Comparison of ENCODE assay signal across 10 cellular contexts in the genomic region with DNA sequence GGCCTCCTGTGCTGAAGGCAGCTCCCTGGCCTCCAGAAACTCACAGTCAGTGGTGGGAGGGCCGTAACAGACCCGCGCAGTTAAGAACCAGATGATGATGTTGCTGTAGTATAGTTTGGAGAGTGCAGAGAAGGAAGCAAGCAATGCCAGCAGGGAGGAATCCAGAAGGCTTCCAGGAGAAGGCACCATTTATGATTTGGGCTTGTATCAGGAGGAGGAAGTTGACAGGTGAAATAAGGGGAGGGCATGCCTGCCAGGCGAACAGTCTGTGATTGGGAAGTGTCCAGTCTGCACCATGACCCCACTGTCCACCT. TPM values are rescaled to one million over a fixed set of nuclear protein-coding genes. Genes with fewer than 3 reads are reported as not detected.
DNase-seq lines count a peak whose midpoint lies in the region; ATAC-seq and TF ChIP-seq lines count a peak whose summit lies in the region.
"Had no signal": no experiment of that assay in that cellular context is flagged by ENCODE, and none has a peak within 500 bp of the region (broad histone marks: within the 10 kb centered on the region; RNA-seq: fewer than 3 reads in every experiment).

No MANE protein-coding gene starts in this region.

- H3K9me3 Mint-ChIP-seq in CD4-positive, CD25-positive, alpha-beta regulatory T cell: no peaks in the 10 kb centered on the region
- H3K9me3 Mint-ChIP-seq in natural killer cell: no peaks in the 10 kb centered on the region
- no peaks in the 10 kb centered on the region for H3K9me3 Mint-ChIP-seq in Calu3 (ENCODE audit: low read depth, unreplicated experiment)

- H3K9me3 ChIP-seq in CD4-positive, CD25-positive, alpha-beta regulatory T cell (ENCODE audit: control insufficient read depth in 2 of 2, low read length in 2 of 2): no peaks in the 10 kb centered on the region
- no peaks in the 10 kb centered on the region for H3K9me3 ChIP-seq in NT2/D1 (ENCODE audit: insufficient read depth, low read length)
- H3K9me3 ChIP-seq in effector memory CD4-positive, alpha-beta T cell (ENCODE audit: control insufficient read depth, low read length): no peaks in the 10 kb centered on the region
- H3K9me3 ChIP-seq: SK-N-SH had no signal

- H3K36me3 Mint-ChIP-seq in CD4-positive, CD25-positive, alpha-beta regulatory T cell: no peaks in the 10 kb centered on the region
- H3K36me3 Mint-ChIP-seq in natural killer cell (no peaks in the 10 kb centered on the region), Calu3 (ENCODE audit: insufficient read depth, unreplicated experiment) (peaks cover 26% of the 10 kb centered on the region)

- intact Hi-C loops in natural killer cell (cut with micrococcal nuclease) (no loop called here), Calu3 (cut with micrococcal nuclease; ENCODE audit: unreplicated experiment) (no loop called here)

- peaks cover 4% of the 10 kb centered on the region for H3K27me3 Mint-ChIP-seq in CD4-positive, CD25-positive, alpha-beta regulatory T cell
- H3K27me3 Mint-ChIP-seq in natural killer cell (ENCODE audit: low read depth in 2 of 2) (peaks cover 8 to 14% of the 10 kb centered on the region in 2 donors), Calu3 (ENCODE audit: unreplicated experiment) (no peaks in the 10 kb centered on the region)

- peak overlapping the region; percentile 53 to 92 (median 80) for H3K4me3 Mint-ChIP-seq in CD4-positive, CD25-positive, alpha-beta regulatory T cell
- peak overlapping the region; percentile 80 for H3K4me3 Mint-ChIP-seq in natural killer cell
- no peak overlapping the region for H3K4me3 Mint-ChIP-seq in Calu3 (ENCODE audit: low read depth, unreplicated experiment)

- no peak for DNase-seq in CD4-positive, CD25-positive, alpha-beta regulatory T cell
- DNase-seq in NT2/D1 (ENCODE audit: low read depth, low spot score) (no peak), natural killer cell (no peak), NCI-H1930 (lab: John Stamatoyannopoulos, UW) (no peak), NCI-H524 (lab: John Stamatoyannopoulos, UW) (no peak), Calu3 (no peak)
- DNase-seq in effector memory CD4-positive, alpha-beta T cell: no peak
- DNase-seq: SK-N-SH, substantia nigra had no signal

- TF ChIP-seq CTCF in natural killer cell (IDR thresholded peaks at IDR 0.05) (no peak), Calu3 (IDR thresholded peaks at IDR 0.05; ENCODE audit: unreplicated experiment) (no peak)

- H3K4me3 ChIP-seq in CD4-positive, CD25-positive, alpha-beta regulatory T cell (ENCODE audit: low read depth, low read length): peak overlapping the region; percentile 54
- peak overlapping the region; percentile 39 for H3K4me3 ChIP-seq in NT2/D1 (ENCODE audit: insufficient read length, low read depth)
- peak overlapping the region; percentile 44 for H3K4me3 ChIP-seq in effector memory CD4-positive, alpha-beta T cell (ENCODE audit: insufficient read depth, low read depth, low read length, poor library complexity, severe bottlenecking)

- peak overlapping the region; percentile 70 for H3K9ac ChIP-seq in NT2/D1 (ENCODE audit: insufficient read length, low read depth)
- H3K9ac ChIP-seq: SK-N-SH had no signal

- H3K36me3 ChIP-seq in CD4-positive, CD25-positive, alpha-beta regulatory T cell (ENCODE audit: control insufficient read depth, insufficient read depth, low read length): no peaks in the 10 kb centered on the region
- no peaks in the 10 kb centered on the region for H3K36me3 ChIP-seq in NT2/D1 (ENCODE audit: insufficient read depth, insufficient read length, low read length)
- no peaks in the 10 kb centered on the region for H3K36me3 ChIP-seq in effector memory CD4-positive, alpha-beta T cell (ENCODE audit: control insufficient read depth, insufficient read depth, low read length)

- H3K27ac Mint-ChIP-seq in CD4-positive, CD25-positive, alpha-beta regulatory T cell: peak overlapping the region; percentile 93 to 94 (median 93)
- H3K27ac Mint-ChIP-seq in natural killer cell (peak overlapping the region in 1 of 2 donors; percentile 42), Calu3 (ENCODE audit: unreplicated experiment) (no peak overlapping the region)

- H3K27me3 ChIP-seq in CD4-positive, CD25-positive, alpha-beta regulatory T cell (ENCODE audit: control insufficient read depth, insufficient read depth, low read length): no peaks in the 10 kb centered on the region
- peaks cover 4% of the 10 kb centered on the region for H3K27me3 ChIP-seq in NT2/D1 (ENCODE audit: insufficient read depth, insufficient read length)
- no peaks in the 10 kb centered on the region for H3K27me3 ChIP-seq in effector memory CD4-positive, alpha-beta T cell (replicated peaks; ENCODE audit: control insufficient read depth, insufficient read depth, low read length, poor library complexity, severe bottlenecking)

- peaks cover 14% of the 10 kb centered on the region for H3K4me1 ChIP-seq in CD4-positive, CD25-positive, alpha-beta regulatory T cell (ENCODE audit: control insufficient read depth, insufficient read depth, low read length, poor library complexity, severe bottlenecking)
- peaks cover 18% of the 10 kb centered on the region for H3K4me1 ChIP-seq in NT2/D1 (ENCODE audit: insufficient read depth, insufficient read length)
- H3K4me1 ChIP-seq in effector memory CD4-positive, alpha-beta T cell (ENCODE audit: control insufficient read depth, insufficient read depth, low read length, poor library complexity, severe bottlenecking): peaks cover 10% of the 10 kb centered on the region

- peaks cover 5 to 18% (median 13%) of the 10 kb centered on the region in 4 donors for H3K4me1 Mint-ChIP-seq in CD4-positive, CD25-positive, alpha-beta regulatory T cell
- H3K4me1 Mint-ChIP-seq in natural killer cell (peaks cover 13 to 23% of the 10 kb centered on the region in 2 donors), Calu3 (ENCODE audit: low read depth, unreplicated experiment) (peaks cover 40% of the 10 kb centered on the region)

- CTCF ChIA-PET in Calu3 (lab: Charles Lee): no interaction called here

- H3K27ac ChIP-seq in CD4-positive, CD25-positive, alpha-beta regulatory T cell (ENCODE audit: insufficient read depth, low read length, poor library complexity, severe bottlenecking): peak overlapping the region; percentile 41
- H3K27ac ChIP-seq in effector memory CD4-positive, alpha-beta T cell (ENCODE audit: insufficient read depth, low read length, poor library complexity, severe bottlenecking): peak overlapping the region; percentile 29

- no peak for ATAC-seq in CD4-positive, CD25-positive, alpha-beta regulatory T cell (ENCODE audit: low read depth in 2 of 2)
- no peak for ATAC-seq in natural killer cell
- no peak for ATAC-seq in HG02798 (IDR thresholded peaks at IDR 0.05; ENCODE audit: poor library complexity, unreplicated experiment)

- BruUV-seq in Calu3 (replicated peaks; lab: Mats Ljungman, UMichigan): no TSS peak

RNA-seq across cellular contexts. Expression of gene BAK1, which starts 13.3 kb away (rescaled TPM):
- 41.7 TPM for total RNA-seq in CD4-positive, CD25-positive, alpha-beta regulatory T cell
- 10 to 100 TPM; 38.1 to 66.3 (median 54.4) TPM for polyA plus RNA-seq in CD4-positive, CD25-positive, alpha-beta regulatory T cell
- total RNA-seq in natural killer cell (10 to 100 TPM; 36.3 to 49.8 (median 40.7) TPM), Calu3 (2022) (31.6 and 44.1 TPM in 2 replicates)

RNA-seq across cellular contexts. Expression of gene ITPR3, which starts 27.8 kb away (rescaled TPM):
- 54.5 TPM for total RNA-seq in CD4-positive, CD25-positive, alpha-beta regulatory T cell
- 1 to 10 TPM; 1.3 to 2.2 (median 1.9) TPM for polyA plus RNA-seq in CD4-positive, CD25-positive, alpha-beta regulatory T cell
- 10 to 100 TPM; 45.5 to 66.7 (median 46.0) TPM for total RNA-seq in natural killer cell
- total RNA-seq in Calu3 (2022): 136 and 143 TPM in 2 replicates
